ENCODE assay signal across 8 cellular contexts in genomic region chr14:91417134-91417982, GRCh38. TPM values are rescaled to one million over a fixed set of nuclear protein-coding genes. Genes with fewer than 3 reads are reported as not detected.
DNase-seq lines count a peak whose midpoint lies in the region; ATAC-seq and TF ChIP-seq lines count a peak whose summit lies in the region.

Gene CCDC88C (minus strand): TSS chr14:91417820. CDS start chr14:91417690, 130 bp downstream.

- H3K4me1 ChIP-seq in OCI-LY3 (ENCODE audit: low read length), result peaks cover 50% of the 10 kb centered on the region
- peaks cover 26% of the 10 kb centered on the region for H3K4me1 ChIP-seq in thymus (ENCODE audit: control insufficient read depth, insufficient read depth, low read length)

- H3K27me3 Mint-ChIP-seq in neural crest cell (ENCODE audit: low read depth), result no peaks in the 10 kb centered on the region

- DNase-seq in CD1c-positive myeloid dendritic cell (ENCODE audit: extremely low spot score) (peak; percentile 87), activated T-helper 1 cell treated with Interleukin-2 at 50 U/mL for 16 hours (ENCODE audit: low read depth) (peak; percentile 63), fibroblast of villous mesenchyme (ENCODE audit: low read depth) (peak; percentile 5), neural crest cell (ENCODE audit: low read depth, low spot score) (peak; percentile 58)

- peak within 1 kb of the TSS; percentile 15; the same call in 1 of the 2 replicates for H2AFZ ChIP-seq in OCI-LY3 (ENCODE audit: low read depth, low read length)

- peak within 1 kb of the TSS; percentile 85 for H3K4me3 ChIP-seq in OCI-LY3 (ENCODE audit: low read length)
- peak within 1 kb of the TSS; percentile 42 for H3K4me3 ChIP-seq in fibroblast of villous mesenchyme (ENCODE audit: low read depth, low read length)
- H3K4me3 ChIP-seq in thymus (ENCODE audit: low read length), result peak within 1 kb of the TSS; percentile 89

- H3K27me3 ChIP-seq in OCI-LY3 (ENCODE audit: low read depth, low read length) (no peaks in the 10 kb centered on the region), thymus (ENCODE audit: control insufficient read depth, insufficient read depth) (no peaks in the 10 kb centered on the region)

- peaks cover 2% of the 10 kb centered on the region for H3K36me3 Mint-ChIP-seq in neural crest cell (ENCODE audit: low read depth)

- TF ChIP-seq CTCF in OCI-LY3 (IDR thresholded peaks at IDR 0.05; ENCODE audit: low read depth, low read length), result peak; percentile 30; the same call in 1 of the 2 replicates
- TF ChIP-seq CTCF in fibroblast of villous mesenchyme (IDR thresholded peaks at IDR 0.05; ENCODE audit: insufficient read depth, low read depth, low read length), result no peak
- no peak for TF ChIP-seq CTCF in neural crest cell (conservative IDR thresholded peaks at IDR 0.05)

- H3K9me3 ChIP-seq in OCI-LY3 (ENCODE audit: insufficient read depth, low read length) (no peaks in the 10 kb centered on the region), thymus (ENCODE audit: control insufficient read depth) (no peaks in the 10 kb centered on the region)

- peak within 1 kb of the TSS; percentile 90 for H3K9ac ChIP-seq in OCI-LY3 (ENCODE audit: low read length)

- H3K36me3 ChIP-seq in OCI-LY3 (replicated peaks; ENCODE audit: low read depth, low read length) (peaks cover 31% of the 10 kb centered on the region), thymus (ENCODE audit: control insufficient read depth, insufficient read depth) (peaks cover 8% of the 10 kb centered on the region)

- H3K79me2 ChIP-seq in OCI-LY3 (ENCODE audit: low read length), result peaks cover 50% of the 10 kb centered on the region

- peak within 1 kb of the TSS; percentile 99 for H3K4me2 ChIP-seq in OCI-LY3 (ENCODE audit: low read length)

- peak within 1 kb of the TSS; percentile 91 for H3K4me3 Mint-ChIP-seq in neural crest cell

- peaks cover 31% of the 10 kb centered on the region for H4K20me1 ChIP-seq in OCI-LY3 (ENCODE audit: insufficient read depth, low read length)

- H3K9me3 Mint-ChIP-seq in neural crest cell, result no peaks in the 10 kb centered on the region

- peaks cover 44% of the 10 kb centered on the region for H3K4me1 Mint-ChIP-seq in neural crest cell

- ATAC-seq in GM19372 (IDR thresholded peaks at IDR 0.05; ENCODE audit: low read depth, unreplicated experiment) (peak; percentile 45), HG03520 (IDR thresholded peaks at IDR 0.05; ENCODE audit: unreplicated experiment) (peak; percentile 38)

- H3K27ac ChIP-seq in OCI-LY3 (ENCODE audit: low read length), result peak within 1 kb of the TSS; percentile 92
- H3K27ac ChIP-seq in thymus (ENCODE audit: low read depth), result peak within 1 kb of the TSS; percentile 99

- under 1% methylated on average over 102 of the region's 102 CpGs for WGBS in thymus

- no peak within 1 kb of the TSS for H3K27ac Mint-ChIP-seq in neural crest cell (ENCODE audit: unreplicated experiment)

RNA-seq across cellular contexts. Expression of gene CCDC88C, which starts in this region (rescaled TPM):
- total RNA-seq in fibroblast of villous mesenchyme, result under 0.01 and 0.32 TPM in 2 replicates
- 44.6 and 44.7 TPM in 2 replicates for total RNA-seq in neural crest cell
- 47.4 TPM for polyA plus RNA-seq in thymus

Comparison
In these comparisons a context has a peak if more than half of its experiments do, and no peak if none do; other contexts are left out.
1. Peak in every context shown above with its lines: DNase-seq, ATAC-seq, H3K4me3 ChIP-seq and H3K27ac ChIP-seq.
2. RNA of gene CCDC88C (total RNA-seq): 44.6 to 44.7 TPM in neural crest cell; under 0.01 to 0.32 TPM in fibroblast of villous mesenchyme; every median in the first group is over 10 times any median in the second.
3. Peak in DNase-seq and H3K4me3 ChIP-seq in fibroblast of villous mesenchyme; RNA of the gene not detected or under 1 TPM.
4. DNase-seq: peak in every context shown above with its lines; median percentile 87 in CD1c-positive myeloid dendritic cell; 63 in activated T-helper 1 cell treated with Interleukin-2 at 50 U/mL for 16 hours; 58 in neural crest cell; 5 in fibroblast of villous mesenchyme.